ENCODE assay signal across 23 cellular contexts in the genomic region with DNA sequence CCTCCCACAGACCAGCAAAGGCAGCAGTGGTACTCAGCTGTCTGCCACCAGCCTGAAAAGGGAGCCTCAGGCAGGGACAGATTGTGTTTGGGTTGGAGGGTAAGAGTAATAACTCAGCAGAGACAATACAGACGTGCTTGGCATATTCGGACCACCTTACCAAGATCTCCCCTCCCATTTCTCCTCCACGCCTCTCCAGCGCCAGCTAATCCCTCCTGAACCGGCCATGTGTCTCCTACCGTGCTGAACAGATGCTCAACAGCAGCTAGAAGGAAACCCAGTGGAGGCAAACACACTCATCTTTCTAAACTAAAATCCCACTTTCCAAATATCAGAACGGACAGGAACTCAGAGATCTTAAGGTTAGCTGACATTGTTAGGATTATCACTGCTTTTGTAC.
DNase-seq lines count a peak whose midpoint lies in the region; ATAC-seq, FAIRE-seq and TF ChIP-seq lines count a peak whose summit lies in the region.
"Had no signal": no experiment of that assay in that cellular context is flagged by ENCODE, and none has a peak within 500 bp of the region (broad histone marks: within the 10 kb centered on the region; RNA-seq: fewer than 3 reads in every experiment).

No MANE protein-coding gene starts in this region.

- no peak overlapping the region for H3K4me3 Mint-ChIP-seq in osteocyte (ENCODE audit: unreplicated experiment)

- no peak for TF ChIP-seq POLR2A in H54 (IDR thresholded peaks at IDR 0.05; ENCODE audit: low read depth, low read length)

- H2BK12ac ChIP-seq in neuronal stem cell (ENCODE audit: low read length), result no peak overlapping the region

- DNase-seq in DMS 273 treated with DMSO at 0.1 percent for 48 hours (lab: John Stamatoyannopoulos, UW) (peak; percentile 60), NCI-H2171 treated with DMSO at 0.1 percent for 48 hours (lab: John Stamatoyannopoulos, UW) (peak; percentile 89), NCI-H524 treated with DMSO at 0.1 percent for 48 hours (lab: John Stamatoyannopoulos, UW) (peak; percentile 98), osteocyte (ENCODE audit: extremely low spot score, unreplicated experiment) (peak; percentile 25), H54 (ENCODE audit: insufficient read length, low spot score) (no peak), neuronal stem cell (ENCODE audit: low spot score) (no peak)
- DNase-seq: Calu3, DMS53, IMR-90, KG1, MM.1S, NCI-H1048, NCI-H1417, NCI-H187, NCI-H2081 treated with DMSO at 0.1 percent for 48 hours, NCI-H510A treated with DMSO at 0.1 percent for 48 hours, SHP77 had no signal

- H3K79me1 ChIP-seq in neuronal stem cell (ENCODE audit: low read depth, low read length), result no peaks in the 10 kb centered on the region

- H4K91ac ChIP-seq in neuronal stem cell (ENCODE audit: low read depth, low read length, poor library complexity), result no peak overlapping the region

- H3K36me3 ChIP-seq in neuronal stem cell (replicated peaks in 1 of 2; ENCODE audit: control insufficient read depth in 2 of 2, insufficient read depth in 2 of 2, low read length in 2 of 2), result no peaks in the 10 kb centered on the region

- peaks cover 0 to 5% of the 10 kb centered on the region in 2 donors for H3K4me1 ChIP-seq in neuronal stem cell (ENCODE audit: control insufficient read depth in 2 of 2, insufficient read depth in 1 of 2, low read depth in 1 of 2, low read length in 2 of 2)

- H3K14ac ChIP-seq in neuronal stem cell (ENCODE audit: low read length), result no peak overlapping the region

- FAIRE-seq in H54 (lab: Jason Lieb, UNC), result no peak
- FAIRE-seq: G401.6, H1 had no signal

- no peaks in the 10 kb centered on the region for H3K36me3 Mint-ChIP-seq in osteocyte (ENCODE audit: unreplicated experiment)

- no peak for ATAC-seq in HG03196 (IDR thresholded peaks at IDR 0.05; ENCODE audit: unreplicated experiment)
- ATAC-seq: HCT116, Panc1 had no signal

- no peak overlapping the region for H3K4me2 ChIP-seq in neuronal stem cell (ENCODE audit: insufficient read depth, low read length, poor library complexity, severe bottlenecking)

- TF ChIP-seq CTCF in osteocyte (IDR thresholded peaks at IDR 0.05), result no peak

- H3K9me3 ChIP-seq in neuronal stem cell (replicated peaks in 1 of 2; ENCODE audit: control insufficient read depth in 2 of 2, insufficient read depth in 1 of 2, low read depth in 1 of 2, low read length in 2 of 2), result no peaks in the 10 kb centered on the region

- no peak overlapping the region for H3K27ac Mint-ChIP-seq in osteocyte (ENCODE audit: unreplicated experiment)

- no peak overlapping the region for H2BK15ac ChIP-seq in neuronal stem cell (ENCODE audit: low read length)

- H3K9ac ChIP-seq in neuronal stem cell (ENCODE audit: low read depth, low read length, poor library complexity), result no peak overlapping the region

- no peak overlapping the region for H2AK5ac ChIP-seq in neuronal stem cell (ENCODE audit: low read depth, low read length)

- no peak overlapping the region for H2BK5ac ChIP-seq in neuronal stem cell (ENCODE audit: low read length)

- H3K4ac ChIP-seq in neuronal stem cell (ENCODE audit: low read length), result no peak overlapping the region

- no peak overlapping the region for H2BK120ac ChIP-seq in neuronal stem cell (ENCODE audit: low read depth, low read length)

- WGBS in neuronal stem cell (ENCODE audit: extremely low coverage in 2 of 2, insufficient read length in 2 of 2, insufficient replicate concordance in 1 of 2), 2 donors, result no CpG with 5 or more reads among the region's 7 CpGs

- peaks cover 6% of the 10 kb centered on the region for H3K9me3 Mint-ChIP-seq in osteocyte (ENCODE audit: unreplicated experiment)

- no peaks in the 10 kb centered on the region for H3K4me1 Mint-ChIP-seq in osteocyte (ENCODE audit: unreplicated experiment)

- H3K27me3 ChIP-seq in neuronal stem cell (ENCODE audit: control insufficient read depth in 3 of 3, insufficient read depth in 3 of 3, low read depth in 1 of 3, low read length in 3 of 3), result no peaks in the 10 kb centered on the region

- no peak overlapping the region for H3K18ac ChIP-seq in neuronal stem cell (ENCODE audit: low read length)

- no peak overlapping the region for H3K23ac ChIP-seq in neuronal stem cell (ENCODE audit: low read depth, low read length, poor library complexity)

- H3K27ac ChIP-seq in neuronal stem cell (replicated peaks; ENCODE audit: low read length), result no peak overlapping the region
- H3K27ac ChIP-seq: RWPE1 had no signal

- no peaks in the 10 kb centered on the region for H3K27me3 Mint-ChIP-seq in osteocyte (ENCODE audit: unreplicated experiment)

- H4K8ac ChIP-seq in neuronal stem cell (ENCODE audit: low read depth, low read length), result no peak overlapping the region

- no peak overlapping the region for H2AFZ ChIP-seq in neuronal stem cell (ENCODE audit: low read length)

- H3K4me3 ChIP-seq in neuronal stem cell (ENCODE audit: low read length in 2 of 2), result no peak overlapping the region

Comparison
In these comparisons a context has a peak if more than half of its experiments do, and no peak if none do; other contexts are left out.
1. DNase-seq: peak in DMS 273 treated with DMSO at 0.1 percent for 48 hours (single experiment), NCI-H2171 treated with DMSO at 0.1 percent for 48 hours (single experiment), NCI-H524 treated with DMSO at 0.1 percent for 48 hours (single experiment) and osteocyte (single experiment); none in H54 (single experiment) and neuronal stem cell (single experiment).